ENCODE assay signal across 28 cellular contexts in genomic region chr4:6728320-6729029, GRCh38. TPM values are rescaled to one million over a fixed set of nuclear protein-coding genes. Genes with fewer than 3 reads are reported as not detected.
A peak's percentile ranks its signal among the peaks of the same experiment; 100 is the strongest.
DNase-seq lines count a peak whose midpoint lies in the region; ATAC-seq, FAIRE-seq and TF ChIP-seq lines count a peak whose summit lies in the region.
"Had no signal": no experiment of that assay in that cellular context is flagged by ENCODE, and none has a peak within 500 bp of the region (broad histone marks: within the 10 kb centered on the region; RNA-seq: fewer than 3 reads in every experiment).

No MANE protein-coding gene starts in this region.

- WGBS in A549 (ENCODE audit: missing lambda C conversion rate) = 86% methylated on average over 15 of the region's 15 CpGs

- peak overlapping the region in 6 of 9 donors; percentile 30 to 71 (median 55) for H3K27ac Mint-ChIP-seq in naive thymus-derived CD4-positive, alpha-beta T cell
- H3K27ac Mint-ChIP-seq: activated naive CD4-positive, alpha-beta T cell treated with anti-CD3 and anti-CD28 coated beads, Interleukin-2, amount 50 U/mL, for 24 hours; B cell; dendritic cell treated with granulocyte-macrophage colony-stimulating factor and Interleukin-4, amounts not matched to agents 40 ng/mL and 50 ng/mL, for 4 days had no signal

- no peak for TF ChIP-seq RAD21 in A549 (conservative IDR thresholded peaks at IDR 0.05 in 1 of 2, IDR thresholded peaks at IDR 0.05 in 1 of 2)

- peaks cover 0 to 2% (median 0%) of the 10 kb centered on the region in 5 donors for H3K27me3 Mint-ChIP-seq in naive thymus-derived CD4-positive, alpha-beta T cell
- H3K27me3 Mint-ChIP-seq: activated naive CD4-positive, alpha-beta T cell treated with anti-CD3 and anti-CD28 coated beads, Interleukin-2, amount 50 U/mL, for 24 hours had no signal

- peak overlapping the region in 3 of 10 donors; percentile 14 to 29 (median 20) for H3K4me3 Mint-ChIP-seq in naive thymus-derived CD4-positive, alpha-beta T cell
- H3K4me3 Mint-ChIP-seq: activated naive CD4-positive, alpha-beta T cell treated with anti-CD3 and anti-CD28 coated beads, Interleukin-2, amount 50 U/mL, for 24 hours; B cell; dendritic cell treated with granulocyte-macrophage colony-stimulating factor and Interleukin-4, amounts not matched to agents 40 ng/mL and 50 ng/mL, for 4 days had no signal

- H3K27ac ChIP-seq in A549 = peak overlapping the region; percentile 35 to 64; a peak in 4 of 6 replicates
- peak overlapping the region; percentile 47 for H3K27ac ChIP-seq in cingulate gyrus (ENCODE audit: low read depth, low read length)
- no peak overlapping the region for H3K27ac ChIP-seq in naive thymus-derived CD4-positive, alpha-beta T cell (ENCODE audit: low read depth, low read length)
- H3K27ac ChIP-seq: esophagus squamous epithelium, PC-9, upper lobe of left lung had no signal

- no peaks in the 10 kb centered on the region for H3K36me3 ChIP-seq in H7 (replicated peaks; ENCODE audit: control insufficient read depth, insufficient read depth, low read length)
- no peaks in the 10 kb centered on the region for H3K36me3 ChIP-seq in naive thymus-derived CD4-positive, alpha-beta T cell (ENCODE audit: control insufficient read depth in 2 of 3, insufficient read depth in 3 of 3, low read length in 3 of 3)
- H3K36me3 ChIP-seq: esophagus squamous epithelium, upper lobe of left lung had no signal

- FAIRE-seq in A549 (lab: Jason Lieb, UNC) = no peak
- FAIRE-seq: bronchial epithelial cell, endometrium had no signal

- no peak for TF ChIP-seq CTCF in A549 (IDR thresholded peaks at IDR 0.05)

- CTCF ChIA-PET in A549 (lab: Yijun Ruan, JAX) = interaction anchor here (1.2 to 5.5 kb wide), 2 partner anchors 9 to 145 kb away, joined by 5 to 38 read pairs; no protein-coding TSS in a partner anchor
- CTCF ChIA-PET in naive thymus-derived CD4-positive, alpha-beta T cell (lab: Charles Lee) = interaction anchor here (1.7 kb wide), 1 partner anchor 146 kb away, joined by 9 read pairs; no protein-coding TSS in a partner anchor

- intact Hi-C loops in naive thymus-derived CD4-positive, alpha-beta T cell (cut with micrococcal nuclease) = no loop called here

- ATAC-seq in A549 = no peak
- no peak for ATAC-seq in naive thymus-derived CD4-positive, alpha-beta T cell
- ATAC-seq: left cardiac atrium, Right ventricle myocardium inferior had no signal

- POLR2A ChIA-PET in A549 (lab: Yijun Ruan, JAX) = no interaction called here
- POLR2A ChIA-PET in naive thymus-derived CD4-positive, alpha-beta T cell (lab: Charles Lee) = no interaction called here

- DNase-seq in A549 (ENCODE audit: low read depth in 1 of 2, low spot score in 1 of 2) = no peak
- DNase-seq in H7 = peak; percentile 49
- DNase-seq in naive thymus-derived CD4-positive, alpha-beta T cell = no peak
- no peak for DNase-seq in SKM-1 treated with dmso at 0.1 percent for 144 hours (lab: John Stamatoyannopoulos, UW; ENCODE audit: unreplicated experiment)
- no peak for DNase-seq in ecto neural progenitor cell (ENCODE audit: low spot score)
- DNase-seq in DMS79 (lab: John Stamatoyannopoulos, UW) = no peak
- DNase-seq in OCI-M1 (lab: John Stamatoyannopoulos, UW) = no peak
- DNase-seq: activated CD4-positive, alpha-beta T cell treated with anti-CD3 and anti-CD28 coated beads for 4 hours; amygdala; COR-L47; DMS53; esophagus squamous epithelium; foreskin melanocyte; GF-D8; left cardiac atrium; mesendoderm; NCI-H1694; occipital lobe; PC-9 had no signal

- H3K4me3 ChIP-seq in A549 = no peak overlapping the region
- H3K4me3 ChIP-seq in H7 (ENCODE audit: insufficient read depth, low read depth, low read length) = no peak overlapping the region
- no peak overlapping the region for H3K4me3 ChIP-seq in naive thymus-derived CD4-positive, alpha-beta T cell (ENCODE audit: low read length)
- H3K4me3 ChIP-seq: esophagus squamous epithelium, PC-9, upper lobe of left lung had no signal

- peaks cover 0 to 1% (median 0%) of the 10 kb centered on the region in 11 donors for H3K9me3 Mint-ChIP-seq in naive thymus-derived CD4-positive, alpha-beta T cell
- H3K9me3 Mint-ChIP-seq: activated naive CD4-positive, alpha-beta T cell treated with anti-CD3 and anti-CD28 coated beads, Interleukin-2, amount 50 U/mL, for 24 hours; dendritic cell treated with granulocyte-macrophage colony-stimulating factor and Interleukin-4, amounts not matched to agents 40 ng/mL and 50 ng/mL, for 4 days had no signal

- TF ChIP-seq POLR2A in A549 (IDR thresholded peaks at IDR 0.05; ENCODE audit: low read length) = no peak

- H3K4me2 ChIP-seq in A549 = no peak overlapping the region
- H3K4me2 ChIP-seq: PC-9 had no signal

- no peaks in the 10 kb centered on the region for H3K27me3 ChIP-seq in H7 (ENCODE audit: control insufficient read depth, insufficient read depth, low read length)
- no peaks in the 10 kb centered on the region for H3K27me3 ChIP-seq in naive thymus-derived CD4-positive, alpha-beta T cell (ENCODE audit: control insufficient read depth in 2 of 2, insufficient read depth in 2 of 2, low read length in 2 of 2)
- H3K27me3 ChIP-seq: esophagus squamous epithelium, upper lobe of left lung had no signal

- no peaks in the 10 kb centered on the region for H3K36me3 Mint-ChIP-seq in naive thymus-derived CD4-positive, alpha-beta T cell
- H3K36me3 Mint-ChIP-seq: activated naive CD4-positive, alpha-beta T cell treated with anti-CD3 and anti-CD28 coated beads, Interleukin-2, amount 50 U/mL, for 24 hours had no signal

- H3K9me3 ChIP-seq in A549 = no peaks in the 10 kb centered on the region
- no peaks in the 10 kb centered on the region for H3K9me3 ChIP-seq in naive thymus-derived CD4-positive, alpha-beta T cell (ENCODE audit: control insufficient read depth in 2 of 3, low read length in 3 of 3)
- H3K9me3 ChIP-seq: esophagus squamous epithelium, upper lobe of left lung had no signal

- TF ChIP-seq EP300 in A549 (IDR thresholded peaks at IDR 0.05) = no peak

- peaks cover 17% of the 10 kb centered on the region for H3K4me1 ChIP-seq in A549
- H3K4me1 ChIP-seq in naive thymus-derived CD4-positive, alpha-beta T cell (ENCODE audit: control insufficient read depth in 2 of 2, insufficient read depth in 2 of 2, low read length in 2 of 2) = no peaks in the 10 kb centered on the region

- peaks cover 4 to 16% (median 11%) of the 10 kb centered on the region in 7 donors for H3K4me1 Mint-ChIP-seq in naive thymus-derived CD4-positive, alpha-beta T cell
- H3K4me1 Mint-ChIP-seq: B cell had no signal

TF ChIP-seq in A549, 52 proteins besides CTCF, POLR2A, EP300 and RAD21 (continues in another document):
- TF ChIP-seq TP53 (CRISPR knock-in tag; IDR thresholded peaks at IDR 0.05) (no peak), SMC3 (IDR thresholded peaks at IDR 0.05) (no peak), HOXA7 (CRISPR knock-in tag; IDR thresholded peaks at IDR 0.05) (no peak), USF2 (IDR thresholded peaks at IDR 0.05) (no peak), POLR2AphosphoS2 (conservative IDR thresholded peaks at IDR 0.05; ENCODE audit: low read length) (no peak)

RNA-seq across cellular contexts. Expression of gene BLOC1S4, which starts 12.5 kb away (rescaled TPM):
- polyA plus RNA-seq in A549 (2011; rRNA removed) (11.7 and 13.2 TPM in 2 replicates), A549 (2017; fragmentation: RNase III; extraction: RNeasy Plus Mini Kit Qiagen cat#74134 plus additional on column Dnase treatment) (11.4 to 13.9 TPM (median 12.6 TPM) in 3 replicates)
- polyA plus RNA-seq in A549 (2012; cell fraction: cytosol; rRNA removed) = 18.8 and 26.6 TPM in 2 replicates
- polyA plus RNA-seq in A549 (2012; cell fraction: nucleus; rRNA removed) = 15.6 and 21.2 TPM in 2 replicates
- 4.0 and 4.8 TPM in 2 replicates for polyA minus RNA-seq in A549 (2011; rRNA and poly(A)+ RNA removed)
- 35.5 and 39.7 TPM in 2 replicates for total RNA-seq in H7 (2014; rRNA removed; shearing (Covaris generic))
- 10 to 100 TPM; 18.7 to 45.9 (median 25.0) TPM for total RNA-seq in naive thymus-derived CD4-positive, alpha-beta T cell
- 10 to 100 TPM; 69.6 to 80.3 TPM for polyA plus RNA-seq in naive thymus-derived CD4-positive, alpha-beta T cell

RNA-seq across cellular contexts. Expression of gene MRFAP1L1, which starts 18.8 kb away (rescaled TPM):
- 42.8 and 78.2 TPM in 2 replicates for polyA plus RNA-seq in A549 (2011; rRNA removed)
- polyA plus RNA-seq in A549 (2012; cell fraction: cytosol; rRNA removed) = 20.7 and 30.2 TPM in 2 replicates
- 8.3 and 12.5 TPM in 2 replicates for polyA plus RNA-seq in A549 (2012; cell fraction: nucleus; rRNA removed)
- 41.3 to 46.7 TPM (median 46.1 TPM) in 3 replicates for polyA plus RNA-seq in A549 (2017; fragmentation: RNase III; extraction: RNeasy Plus Mini Kit Qiagen cat#74134 plus additional on column Dnase treatment)
- polyA minus RNA-seq in A549 (2011; rRNA and poly(A)+ RNA removed) = 10.5 and 13.6 TPM in 2 replicates
- 49.0 and 52.5 TPM in 2 replicates for total RNA-seq in H7 (2014; rRNA removed; shearing (Covaris generic))
- 100 to 1,000 TPM in 2 of 5 experiments, 10 to 100 TPM in 3; 24.8 to 124 (median 73.6) TPM for total RNA-seq in naive thymus-derived CD4-positive, alpha-beta T cell
- 100 to 1,000 TPM; 116 to 160 TPM for polyA plus RNA-seq in naive thymus-derived CD4-positive, alpha-beta T cell

RNA-seq across cellular contexts. Expression of gene S100P, which starts 34.8 kb away (rescaled TPM):
- polyA plus RNA-seq in A549 (2011; rRNA removed) (171 and 291 TPM in 2 replicates), A549 (2017; fragmentation: RNase III; extraction: RNeasy Plus Mini Kit Qiagen cat#74134 plus additional on column Dnase treatment) (11.4 to 20.9 TPM (median 16.0 TPM) in 3 replicates)
- 46.4 and 54.2 TPM in 2 replicates for polyA plus RNA-seq in A549 (2012; cell fraction: cytosol; rRNA removed)
- polyA plus RNA-seq in A549 (2012; cell fraction: nucleus; rRNA removed) = 11.5 and 12.5 TPM in 2 replicates
- polyA minus RNA-seq in A549 (2011; rRNA and poly(A)+ RNA removed) = 20.1 and 28.1 TPM in 2 replicates
- total RNA-seq in H7 (2014; rRNA removed; shearing (Covaris generic)) = not detected in 2 replicates
- 10 to 100 TPM in 2 of 5 experiments, 1 to 10 TPM in 1, under 1 TPM in 1, not detected in 1; 0.65 to 15.7 (median 8.0) TPM for total RNA-seq in naive thymus-derived CD4-positive, alpha-beta T cell
- not detected for polyA plus RNA-seq in naive thymus-derived CD4-positive, alpha-beta T cell
- total RNA-seq: B cell, LHCN-M2, Right ventricle myocardium inferior had no signal

RNA-seq across cellular contexts. Expression of gene KIAA0232, which starts 54.1 kb away (rescaled TPM):
- polyA plus RNA-seq in A549 (2011; rRNA removed) = 21.5 and 25.2 TPM in 2 replicates
- polyA plus RNA-seq in A549 (2012; cell fraction: cytosol; rRNA removed) = 2.8 and 4.4 TPM in 2 replicates
- 3.7 and 5.2 TPM in 2 replicates for polyA plus RNA-seq in A549 (2012; cell fraction: nucleus; rRNA removed)
- 9.3 to 10.6 TPM (median 10.5 TPM) in 3 replicates for polyA plus RNA-seq in A549 (2017; fragmentation: RNase III; extraction: RNeasy Plus Mini Kit Qiagen cat#74134 plus additional on column Dnase treatment)
- 15.6 and 22.7 TPM in 2 replicates for polyA minus RNA-seq in A549 (2011; rRNA and poly(A)+ RNA removed)
- total RNA-seq in H7 (2014; rRNA removed; shearing (Covaris generic)) = 11.5 and 15.9 TPM in 2 replicates
- total RNA-seq in naive thymus-derived CD4-positive, alpha-beta T cell = 10 to 100 TPM; 15.7 to 24.2 (median 19.8) TPM
- 10 to 100 TPM; 12.0 to 13.3 TPM for polyA plus RNA-seq in naive thymus-derived CD4-positive, alpha-beta T cell
